Comparison of ENCODE assay signal across 21 cellular contexts in genomic region chr6:167298166-167298565, GRCh38. TPM values are rescaled to one million over a fixed set of nuclear protein-coding genes. Genes with fewer than 3 reads are reported as not detected.
"Had no signal": no experiment of that assay in that cellular context is flagged by ENCODE, and none has a peak within 500 bp of the region (broad histone marks: within the 10 kb centered on the region; RNA-seq: fewer than 3 reads in every experiment).

No MANE protein-coding gene starts in this region.

- H3K27me3 ChIP-seq: esophagus squamous epithelium, left lung, spleen, thyroid gland had no signal

- H3K36me3 ChIP-seq: esophagus squamous epithelium, heart right ventricle, left lung, spleen, thyroid gland, WERI-Rb-1 had no signal

- H3K4me1 ChIP-seq: esophagus squamous epithelium, left lung, spleen, thyroid gland had no signal

- H3K9me3 Mint-ChIP-seq: activated CD4-positive, alpha-beta memory T cell treated with anti-CD3 and anti-CD28 coated beads for 36 hours; activated naive CD8-positive, alpha-beta T cell treated with anti-CD3 and anti-CD28 coated beads, Interleukin-2, amount 10 ng/mL, durations not matched to agents 7 days and 5 days; activated T-helper 1 cell treated with anti-CD3 and anti-CD28 coated beads, Interleukin-12 subunit alpha, Interleukin-12 subunit beta, Interleukin-2, Interleukin-4 antibody, amounts not matched to agents 30 ng/mL and 10 ng/mL and 1 ng/mL, durations not matched to agents 14 hours and 24 hours and 36 hours; effector memory CD8-positive, alpha-beta T cell had no signal

- H3K4me1 Mint-ChIP-seq: activated CD4-positive, alpha-beta T cell treated with anti-CD3 and anti-CD28 coated beads for 36 hours; activated naive CD8-positive, alpha-beta T cell treated with anti-CD3 and anti-CD28 coated beads, Interleukin-2, amount 10 ng/mL, durations not matched to agents 7 days and 5 days; brain had no signal

- H3K4me3 Mint-ChIP-seq: activated CD4-positive, alpha-beta memory T cell treated with anti-CD3 and anti-CD28 coated beads for 36 hours; activated CD4-positive, alpha-beta T cell treated with anti-CD3 and anti-CD28 coated beads for 36 hours; activated naive CD8-positive, alpha-beta T cell treated with anti-CD3 and anti-CD28 coated beads, Interleukin-2, amount 10 ng/mL, durations not matched to agents 7 days and 5 days; activated T-helper 1 cell treated with anti-CD3 and anti-CD28 coated beads, Interleukin-12 subunit alpha, Interleukin-12 subunit beta, Interleukin-2, Interleukin-4 antibody, amounts not matched to agents 30 ng/mL and 10 ng/mL and 1 ng/mL, durations not matched to agents 14 hours and 24 hours and 36 hours; brain; effector memory CD8-positive, alpha-beta T cell had no signal

- H3K27ac ChIP-seq: esophagus squamous epithelium, heart right ventricle, left lung, spleen, thyroid gland, WERI-Rb-1 had no signal

- H3K27ac Mint-ChIP-seq: activated CD4-positive, alpha-beta memory T cell treated with anti-CD3 and anti-CD28 coated beads for 36 hours; activated CD4-positive, alpha-beta T cell treated with anti-CD3 and anti-CD28 coated beads for 36 hours; activated naive CD8-positive, alpha-beta T cell treated with anti-CD3 and anti-CD28 coated beads, Interleukin-2, amount 10 ng/mL, durations not matched to agents 7 days and 5 days; activated T-helper 1 cell treated with anti-CD3 and anti-CD28 coated beads, Interleukin-12 subunit alpha, Interleukin-12 subunit beta, Interleukin-2, Interleukin-4 antibody, amounts not matched to agents 30 ng/mL and 10 ng/mL and 1 ng/mL, durations not matched to agents 14 hours and 24 hours and 36 hours; brain; effector memory CD8-positive, alpha-beta T cell had no signal

- H3K4me3 ChIP-seq: esophagus squamous epithelium, heart right ventricle, left lung, spleen, thyroid gland had no signal

- H3K36me3 Mint-ChIP-seq: activated CD4-positive, alpha-beta memory T cell treated with anti-CD3 and anti-CD28 coated beads for 36 hours; activated naive CD8-positive, alpha-beta T cell treated with anti-CD3 and anti-CD28 coated beads, Interleukin-2, amount 10 ng/mL, durations not matched to agents 7 days and 5 days; brain had no signal

- DNase-seq: activated CD4-positive, alpha-beta memory T cell treated with anti-CD3 and anti-CD28 coated beads for 36 hours; activated CD4-positive, alpha-beta T cell treated with anti-CD3 and anti-CD28 coated beads for 36 hours; activated naive CD8-positive, alpha-beta T cell treated with anti-CD3 and anti-CD28 coated beads, Interleukin-2, amount 10 ng/mL, durations not matched to agents 7 days and 5 days; activated T-cell treated with anti-CD3 and anti-CD28 coated beads for 4 hours; amygdala; caudate nucleus; effector memory CD8-positive, alpha-beta T cell; esophagus squamous epithelium; heart right ventricle; left lung; mammary epithelial cell; occipital lobe; retina; stimulated activated CD4-positive, alpha-beta T cell treated with anti-CD3 and anti-CD28 coated beads, Interleukin-4, amount 100 ng/mL, for 4 hours; stimulated activated naive CD4-positive, alpha-beta T cell treated with Interleukin-2 at 50 U/mL for 16 hours; thyroid gland; WERI-Rb-1 had no signal

- ATAC-seq: activated CD4-positive, alpha-beta T cell treated with anti-CD3 and anti-CD28 coated beads for 36 hours; effector memory CD8-positive, alpha-beta T cell; heart right ventricle; left lung had no signal

RNA-seq across cellular contexts. Expression of gene UNC93A, which starts 7.1 kb away (rescaled TPM):
- polyA plus RNA-seq: heart right ventricle, mammary epithelial cell, neural cell, spleen had no signal

RNA-seq across cellular contexts. Expression of gene TTLL2, which starts 26.7 kb away (rescaled TPM):
- polyA plus RNA-seq: heart right ventricle, mammary epithelial cell, neural cell, spleen had no signal
